ENCODE assay signal across 21 cellular contexts in genomic region chr20:10411673-10412072, GRCh38. TPM values are rescaled to one million over a fixed set of nuclear protein-coding genes. Genes with fewer than 3 reads are reported as not detected.
DNase-seq lines count a peak whose midpoint lies in the region; ATAC-seq, FAIRE-seq and TF ChIP-seq lines count a peak whose summit lies in the region.
"Had no signal": no experiment of that assay in that cellular context is flagged by ENCODE, and none has a peak within 500 bp of the region (broad histone marks: within the 10 kb centered on the region; RNA-seq: fewer than 3 reads in every experiment).

No MANE protein-coding gene starts in this region.

- ATAC-seq in HepG2 (no peak), right lobe of liver (no peak), IMR-90 (ENCODE audit: low read depth) (no peak), K562 (no peak), GM21717 (IDR thresholded peaks at IDR 0.05; ENCODE audit: unreplicated experiment) (no peak), HG03460 (IDR thresholded peaks at IDR 0.05; ENCODE audit: unreplicated experiment) (no peak)

- no peak overlapping the region for H2BK5ac ChIP-seq in IMR-90 (ENCODE audit: low read depth, low read length, poor library complexity, severe bottlenecking)

- no peak overlapping the region for H4K91ac ChIP-seq in IMR-90 (ENCODE audit: insufficient read depth, low read depth, low read length)

- H3K27ac ChIP-seq in HepG2 (ENCODE audit: extremely low read length, insufficient read depth, low read length) (no peak overlapping the region), right lobe of liver (no peak overlapping the region), IMR-90 (ENCODE audit: insufficient read depth, low read length) (no peak overlapping the region), K562 (ENCODE audit: extremely low read depth, low read depth, low read length) (no peak overlapping the region)
- H3K27ac ChIP-seq: 22Rv1, BLaER1 had no signal

- TF ChIP-seq POLR2A in HepG2 (IDR thresholded peaks at IDR 0.05; ENCODE audit: insufficient read depth in 1 of 2, low read depth in 2 of 2, low read length in 2 of 2) (no peak), right lobe of liver (IDR thresholded peaks at IDR 0.05) (no peak), IMR-90 (IDR thresholded peaks at IDR 0.05; ENCODE audit: low read depth, low read length) (no peak), K562 (conservative IDR thresholded peaks at IDR 0.05) (no peak)

- no peak overlapping the region for H2AK9ac ChIP-seq in IMR-90 (replicated peaks; ENCODE audit: low read depth, low read length, poor library complexity)

- H3K9me1 ChIP-seq in IMR-90 (ENCODE audit: insufficient read depth, low read length) (no peaks in the 10 kb centered on the region), K562 (ENCODE audit: control insufficient read depth, insufficient read depth, low read length) (no peaks in the 10 kb centered on the region)

- BruUV-seq in HepG2 (replicated peaks; lab: Mats Ljungman, UMichigan) (no TSS peak), IMR-90 (replicated peaks; lab: Mats Ljungman, UMichigan) (no TSS peak), K562 (replicated peaks; lab: Mats Ljungman, UMichigan) (no TSS peak)

- 94% methylated on average over 1 of the region's 1 CpG for WGBS in HepG2 (ENCODE audit: low lambda C conversion rate)
- 100% methylated on average over 1 of the region's 1 CpG for WGBS in right lobe of liver (ENCODE audit: insufficient coverage, low coverage, low lambda C conversion rate, missing lambda C conversion rate)
- WGBS in IMR-90 (ENCODE audit: extremely low coverage in 2 of 2, insufficient read length in 1 of 2), 2 experiments = no CpG with 5 or more reads among the region's 1 CpG
- WGBS in K562 (ENCODE audit: insufficient coverage, low coverage, missing lambda C conversion rate) = no CpG with 5 or more reads among the region's 1 CpG

- TF ChIP-seq CTCF in HepG2 (CRISPR knock-in tag; IDR thresholded peaks at IDR 0.05) (no peak), right lobe of liver (IDR thresholded peaks at IDR 0.05) (no peak), IMR-90 (conservative IDR thresholded peaks at IDR 0.05; ENCODE audit: low read depth, low read length) (no peak), K562 (IDR thresholded peaks at IDR 0.05 in 2 of 3, conservative IDR thresholded peaks at IDR 0.05 in 1 of 3; ENCODE audit: insufficient read depth in 2 of 3, low read depth in 1 of 3, low read length in 3 of 3) (no peak)

- H3K36me3 ChIP-seq in HepG2 (replicated peaks in 1 of 2; ENCODE audit: control insufficient read depth in 1 of 2, insufficient read depth in 2 of 2, low read length in 2 of 2) = peaks cover 20 to 46% of the 10 kb centered on the region in 2 experiments
- H3K36me3 ChIP-seq in right lobe of liver = peaks cover 0 to 6% (median 2%) of the 10 kb centered on the region in 4 donors
- peaks cover 3% of the 10 kb centered on the region for H3K36me3 ChIP-seq in IMR-90 (ENCODE audit: control insufficient read depth, insufficient read depth, low read length)
- H3K36me3 ChIP-seq in K562 (ENCODE audit: control insufficient read depth, insufficient read depth, low read length) = peaks cover 46% of the 10 kb centered on the region

- peaks cover 3 to 15% of the 10 kb centered on the region in 2 experiments; a peak in 3 of 4 replicates for H3K79me1 ChIP-seq in IMR-90 (ENCODE audit: low read depth in 1 of 2, low read length in 2 of 2)

- FAIRE-seq in HepG2 (lab: Jason Lieb, UNC) = no peak
- no peak for FAIRE-seq in K562 (lab: Jason Lieb, UNC)
- FAIRE-seq: D721Med, G401.6, GM12891, GM19239 had no signal

- H3K9me3 ChIP-seq in HepG2 (ENCODE audit: low read length) (no peaks in the 10 kb centered on the region), right lobe of liver (no peaks in the 10 kb centered on the region), IMR-90 (ENCODE audit: control insufficient read depth, insufficient read depth, low read length) (no peaks in the 10 kb centered on the region), K562 (replicated peaks; ENCODE audit: control insufficient read depth, insufficient read depth, low read depth, low read length) (no peaks in the 10 kb centered on the region)
- H3K9me3 ChIP-seq: BE2C, BLaER1 had no signal

- H2AK5ac ChIP-seq in IMR-90 (ENCODE audit: low read depth, low read length) = no peak overlapping the region

- intact Hi-C loops in HepG2 (cut with micrococcal nuclease; ENCODE audit: unreplicated experiment) = loop anchor here (1.0 kb wide), 2 partner anchors 95 to 433 kb away; no protein-coding TSS in a partner anchor
- intact Hi-C loops in right lobe of liver (cut with DNase I) = no loop called here
- intact Hi-C loops in IMR-90 (cut with micrococcal nuclease) = no loop called here
- intact Hi-C loops in K562 (cut with micrococcal nuclease) = no loop called here

- no peak overlapping the region for H3K14ac ChIP-seq in IMR-90 (replicated peaks; ENCODE audit: low read depth, low read length)

- POLR2A ChIA-PET in HepG2 (lab: Yijun Ruan, JAX) = no interaction called here
- POLR2A ChIA-PET in IMR-90 (lab: Charles Lee; ENCODE audit: unreplicated experiment) = no interaction called here
- POLR2A ChIA-PET in K562 (lab: Yijun Ruan, JAX) = no interaction called here

- no peak overlapping the region for H2BK120ac ChIP-seq in IMR-90 (ENCODE audit: low read depth, low read length)

- no peak overlapping the region for H3K56ac ChIP-seq in IMR-90 (ENCODE audit: extremely low read depth, insufficient read depth, low read length)

- no peak overlapping the region for H2AFZ ChIP-seq in HepG2 (ENCODE audit: low read length)
- no peak overlapping the region for H2AFZ ChIP-seq in IMR-90 (replicated peaks; ENCODE audit: low read length, poor library complexity)
- H2AFZ ChIP-seq in K562 (ENCODE audit: low read depth, low read length) = no peak overlapping the region

- no peak overlapping the region for H2BK15ac ChIP-seq in IMR-90 (ENCODE audit: low read depth, low read length)

- dilution Hi-C loops in IMR-90 (cut with HindIII; ENCODE audit: low sequenced_read_pairs, unreplicated experiment) = no loop called here

- no peak overlapping the region for H2BK20ac ChIP-seq in IMR-90 (ENCODE audit: low read depth, low read length)

- no peak overlapping the region for H3K4me2 ChIP-seq in HepG2 (ENCODE audit: low read depth, low read length)
- H3K4me2 ChIP-seq in IMR-90 (ENCODE audit: low read depth, low read length) = no peak overlapping the region
- H3K4me2 ChIP-seq in K562 (ENCODE audit: insufficient read depth, low read length) = no peak overlapping the region
- H3K4me2 ChIP-seq: BLaER1 had no signal

- in situ Hi-C loops in HepG2 (cut with HindIII; ENCODE audit: extremely low pct_ligation_motif_present, low pct_unique_long_range_greater_than_20kb) (loop anchor here (10.0 kb wide), 1 partner anchor 63 kb away; no protein-coding TSS in a partner anchor), IMR-90 (cut with MboI; ENCODE audit: low sequenced_read_pairs) (loop anchor here (10.0 kb wide), 1 partner anchor 787 kb away; no protein-coding TSS in a partner anchor), K562 (cut with MboI) (loop anchor here (25.0 kb wide), 1 partner anchor 1799 kb away; no protein-coding TSS in a partner anchor)

- H3K79me2 ChIP-seq in HepG2 (ENCODE audit: insufficient read depth, low read length) (peaks cover 3% of the 10 kb centered on the region), K562 (ENCODE audit: control insufficient read depth, insufficient read depth, low read length) (peaks cover 10% of the 10 kb centered on the region)

- no peak overlapping the region for H3K4ac ChIP-seq in IMR-90 (ENCODE audit: low read depth, low read length)

- no peaks in the 10 kb centered on the region for H4K20me1 ChIP-seq in HepG2 (ENCODE audit: insufficient read depth, low read length)
- no peaks in the 10 kb centered on the region for H4K20me1 ChIP-seq in IMR-90 (ENCODE audit: insufficient read depth, low read length)
- H4K20me1 ChIP-seq in K562 (replicated peaks; ENCODE audit: control insufficient read depth, insufficient read depth, low read length) = no peaks in the 10 kb centered on the region

- H3K4me3 ChIP-seq in HepG2 (replicated peaks in 1 of 3; ENCODE audit: insufficient read depth in 1 of 3, low read depth in 2 of 3, low read length in 3 of 3) = no peak overlapping the region
- H3K4me3 ChIP-seq in right lobe of liver = no peak overlapping the region
- no peak overlapping the region for H3K4me3 ChIP-seq in IMR-90 (ENCODE audit: insufficient read depth, low read depth, low read length)
- H3K4me3 ChIP-seq in K562 = no peak overlapping the region
- H3K4me3 ChIP-seq: BLaER1 had no signal

- CTCF ChIA-PET in HepG2 (lab: Yijun Ruan, JAX; ENCODE audit: low intra/inter-chr PET ratio, low total read pairs) (interaction anchor here (2.6 kb wide), 1 partner anchor 95 kb away, joined by 10 read pairs; no protein-coding TSS in a partner anchor), IMR-90 (lab: Yijun Ruan, JAX) (interaction anchor here (1.0 kb wide), 1 partner anchor 433 kb away, joined by 3 read pairs; no protein-coding TSS in a partner anchor), K562 (lab: Yijun Ruan, JAX; ENCODE audit: low intra/inter-chr PET ratio) (no interaction called here)

- no peak overlapping the region for H4K8ac ChIP-seq in IMR-90 (ENCODE audit: low read depth in 2 of 2, low read length in 2 of 2)

- no peak for TF ChIP-seq RAD21 in HepG2 (CRISPR knock-in tag; IDR thresholded peaks at IDR 0.05)
- TF ChIP-seq RAD21 in IMR-90 (IDR thresholded peaks at IDR 0.05; ENCODE audit: low read length) = no peak
- no peak for TF ChIP-seq RAD21 in K562 (CRISPR knock-in tag; conservative IDR thresholded peaks at IDR 0.05 in 1 of 2, IDR thresholded peaks at IDR 0.05 in 1 of 2)

- H3K4me1 ChIP-seq in HepG2 (ENCODE audit: insufficient read depth, low read length) (0 out of 2 replicates have a peak, but pooled peaks cover 7% of the 10 kb centered on the region), right lobe of liver (no peaks in the 10 kb centered on the region), IMR-90 (ENCODE audit: control insufficient read depth, insufficient read depth, low read length) (no peaks in the 10 kb centered on the region), K562 (replicated peaks in 1 of 2; ENCODE audit: control insufficient read depth in 2 of 2, insufficient read depth in 2 of 2, low read length in 2 of 2) (no peaks in the 10 kb centered on the region)
- H3K4me1 ChIP-seq: BE2C had no signal

- no peak overlapping the region for H3K23ac ChIP-seq in IMR-90 (ENCODE audit: low read depth, low read length)

- DNase-seq in HepG2 (ENCODE audit: low spot score) = no peak
- no peak for DNase-seq in right lobe of liver
- no peak for DNase-seq in IMR-90
- DNase-seq in K562 (ENCODE audit: extremely low read depth in 1 of 4, low spot score in 3 of 4) = no peak
- DNase-seq: ACHN; BE2C; C1 segment of cervical spinal cord; CD4-positive, alpha-beta memory T cell; CD4-positive, CD25-positive, alpha-beta regulatory T cell; CD8-positive, alpha-beta memory T cell; COR-L47; DMS79 treated with DMSO at 0.1 percent for 48 hours; GF-D8 had no signal

- TF ChIP-seq EP300 in HepG2 (IDR thresholded peaks at IDR 0.05; ENCODE audit: low read depth in 2 of 2, low read length in 2 of 2) (no peak), HepG2 (CRISPR knock-in tag; IDR thresholded peaks at IDR 0.05; ENCODE audit: borderline replicate concordance) (no peak), K562 (IDR thresholded peaks at IDR 0.05; ENCODE audit: low read length) (no peak)

- H3K9ac ChIP-seq in HepG2 (ENCODE audit: insufficient read depth, low read depth, low read length) (no peak overlapping the region), IMR-90 (ENCODE audit: low read depth, low read length) (no peak overlapping the region), K562 (ENCODE audit: insufficient read depth in 1 of 2, low read depth in 2 of 2, low read length in 2 of 2) (no peak overlapping the region)
- H3K9ac ChIP-seq: BLaER1 had no signal

- no peak overlapping the region for H3K18ac ChIP-seq in IMR-90 (ENCODE audit: low read depth, low read length)

- H3K27me3 ChIP-seq in HepG2 (ENCODE audit: control insufficient read depth in 1 of 2, insufficient read depth in 2 of 2, low read length in 2 of 2) (no peaks in the 10 kb centered on the region), right lobe of liver (no peaks in the 10 kb centered on the region), IMR-90 (ENCODE audit: control insufficient read depth, insufficient read depth, low read length) (no peaks in the 10 kb centered on the region), K562 (ENCODE audit: control insufficient read depth in 2 of 2, insufficient read depth in 2 of 2, low read length in 2 of 2) (no peaks in the 10 kb centered on the region)
- H3K27me3 ChIP-seq: BE2C, BLaER1 had no signal

- no peak overlapping the region for H4K5ac ChIP-seq in IMR-90 (ENCODE audit: low read depth, low read length)

RNA-seq across cellular contexts. Expression of gene MKKS, which starts 22.3 kb away (rescaled TPM):
- total RNA-seq in HepG2 (2016; rRNA removed; fragmentation: Illumina TruSeq; extraction: Trizol) = 26.7 and 44.8 TPM in 2 replicates
- total RNA-seq in HepG2 (2016; cell fraction: cytosol; rRNA removed; fragmentation: Illumina TruSeq; extraction: Trizol; ENCODE audit: low read depth) = 5.3 and 6.8 TPM in 2 replicates
- total RNA-seq in HepG2 (2016; cell fraction: insoluble cytoplasmic fraction; rRNA removed; fragmentation: Illumina TruSeq; extraction: Trizol) = 25.8 and 43.2 TPM in 2 replicates
- total RNA-seq in HepG2 (2016; cell fraction: membrane; rRNA removed; fragmentation: Illumina TruSeq; extraction: Trizol) = 38.7 and 41.1 TPM in 2 replicates
- 19.6 and 20.4 TPM in 2 replicates for total RNA-seq in HepG2 (2016; cell fraction: nucleus; rRNA removed; fragmentation: Illumina TruSeq; extraction: Trizol)
- 29.7 and 34.5 TPM in 2 replicates for polyA plus RNA-seq in HepG2 (2011; rRNA removed)
- 14.1 and 21.7 TPM in 2 replicates for polyA plus RNA-seq in HepG2 (2011; cell fraction: cytosol; rRNA removed)
- 10.6 and 13.5 TPM in 2 replicates for polyA plus RNA-seq in HepG2 (2011; cell fraction: nucleus; rRNA removed)
- 23.4 and 27.8 TPM in 2 replicates for polyA plus RNA-seq in HepG2 (2012)
- 8.1 and 13.3 TPM in 2 replicates for polyA plus RNA-seq in HepG2 (2016; cell fraction: cytosol; fragmentation: Illumina TruSeq; extraction: Trizol; ENCODE audit: low read depth)
- polyA plus RNA-seq in HepG2 (2016; cell fraction: insoluble cytoplasmic fraction; fragmentation: Illumina TruSeq; extraction: Trizol; ENCODE audit: low read depth) = 46.7 and 49.7 TPM in 2 replicates
- 27.1 and 37.0 TPM in 2 replicates for polyA plus RNA-seq in HepG2 (2016; cell fraction: membrane; fragmentation: Illumina TruSeq; extraction: Trizol; ENCODE audit: low read depth)
- polyA plus RNA-seq in HepG2 (2016; cell fraction: nucleus; fragmentation: Illumina TruSeq; extraction: Trizol; ENCODE audit: insufficient read depth, low read depth) = 28.9 and 30.4 TPM in 2 replicates
- 5.5 and 13.2 TPM in 2 replicates for polyA minus RNA-seq in HepG2 (2011; rRNA and poly(A)+ RNA removed; ENCODE audit: low replicate concordance)
- polyA minus RNA-seq in HepG2 (2011; cell fraction: cytosol; rRNA and poly(A)+ RNA removed) = 8.6 and 10.6 TPM in 2 replicates
- polyA minus RNA-seq in HepG2 (2011; cell fraction: nucleus; rRNA and poly(A)+ RNA removed) = 13.6 and 26.7 TPM in 2 replicates
- total RNA-seq in right lobe of liver = 10 to 100 TPM; 11.4 to 17.6 (median 12.1) TPM
- total RNA-seq in IMR-90 (2012; rRNA removed) = 7.5 and 8.1 TPM in 2 replicates
- polyA plus RNA-seq in IMR-90 (2012; rRNA removed) = 6.0 and 6.9 TPM in 2 replicates
- polyA plus RNA-seq in IMR-90 (2012; cell fraction: cytosol; rRNA removed) = 1.5 and 1.8 TPM in 2 replicates
- 0.64 and 5.6 TPM in 2 replicates for polyA plus RNA-seq in IMR-90 (2012; cell fraction: nucleus; rRNA removed; ENCODE audit: low replicate concordance)
- total RNA-seq in K562 (2011; cell fraction: chromatin; rRNA removed; ENCODE audit: low replicate concordance) = 5.3 and 12.6 TPM in 2 replicates
- total RNA-seq in K562 (2011; cell fraction: nucleolus; rRNA removed) = 2.5 and 3.2 TPM in 2 replicates
- 9.2 and 16.5 TPM in 2 replicates for total RNA-seq in K562 (2011; cell fraction: nucleoplasm; rRNA removed)
- total RNA-seq in K562 (2014; rRNA removed) = 6.4 and 6.8 TPM in 2 replicates
- 14.6 and 16.0 TPM in 2 replicates for total RNA-seq in K562 (2014; rRNA removed; fragmentation: Illumina TruSeq; extraction: Trizol)
- total RNA-seq in K562 (2015; rRNA removed; fragmentation: Illumina TruSeq; extraction: Trizol) = 10.9 and 11.3 TPM in 2 replicates
- total RNA-seq in K562 (2021) = 11.2 and 13.2 TPM in 2 replicates
- 26.8 and 36.6 TPM in 2 replicates for polyA plus RNA-seq in K562 (2011; rRNA removed)
- polyA plus RNA-seq in K562 (2011; cell fraction: cytosol; rRNA removed) = 5.7 and 15.9 TPM in 2 replicates
- 8.2 and 16.8 TPM in 2 replicates for polyA plus RNA-seq in K562 (2011; cell fraction: nucleus; rRNA removed)
- polyA plus RNA-seq in K562 (2012) = 10.7 and 16.5 TPM in 2 replicates
- polyA plus RNA-seq in K562 (2014; fragmentation: Illumina TruSeq; extraction: Trizol) = 13.2 and 17.7 TPM in 2 replicates
- 10 to 100 TPM in 1 of 2 experiments, 1 to 10 TPM in 1; 7.7 to 12.0 TPM for polyA plus RNA-seq in K562 (2014; fragmentation: Nextera tagmentation; extraction: Ambion mirVana)
- polyA plus RNA-seq in K562 (2014; rRNA removed) = 13.5 and 14.8 TPM in 2 replicates
- polyA minus RNA-seq in K562 (2011; rRNA and poly(A)+ RNA removed) = 16.3 and 26.2 TPM in 2 replicates
- polyA minus RNA-seq in K562 (2011; cell fraction: cytosol; rRNA and poly(A)+ RNA removed) = 5.6 and 5.9 TPM in 2 replicates
- polyA minus RNA-seq in K562 (2011; cell fraction: nucleus; rRNA and poly(A)+ RNA removed) = 2.8 and 10.9 TPM in 2 replicates

RNA-seq across cellular contexts. Expression of gene SLX4IP, which starts 23.4 kb away (rescaled TPM):
- total RNA-seq in HepG2 (2016; rRNA removed; fragmentation: Illumina TruSeq; extraction: Trizol) (7.3 and 9.5 TPM in 2 replicates), right lobe of liver (1 to 10 TPM; 2.0 to 4.0 (median 3.5) TPM), IMR-90 (2012; rRNA removed) (5.9 and 6.1 TPM in 2 replicates), K562 (2014; rRNA removed) (2.8 and 2.9 TPM in 2 replicates), K562 (2014; rRNA removed; fragmentation: Illumina TruSeq; extraction: Trizol) (5.1 and 5.5 TPM in 2 replicates), K562 (2015; rRNA removed; fragmentation: Illumina TruSeq; extraction: Trizol) (4.4 and 5.4 TPM in 2 replicates), K562 (2021) (4.1 and 4.6 TPM in 2 replicates)
- 0.81 and 0.97 TPM in 2 replicates for total RNA-seq in HepG2 (2016; cell fraction: cytosol; rRNA removed; fragmentation: Illumina TruSeq; extraction: Trizol; ENCODE audit: low read depth)
- total RNA-seq in HepG2 (2016; cell fraction: insoluble cytoplasmic fraction; rRNA removed; fragmentation: Illumina TruSeq; extraction: Trizol) = 6.8 and 8.5 TPM in 2 replicates
- 3.8 and 4.3 TPM in 2 replicates for total RNA-seq in HepG2 (2016; cell fraction: membrane; rRNA removed; fragmentation: Illumina TruSeq; extraction: Trizol)
- 9.5 and 10.9 TPM in 2 replicates for total RNA-seq in HepG2 (2016; cell fraction: nucleus; rRNA removed; fragmentation: Illumina TruSeq; extraction: Trizol)
- polyA plus RNA-seq in HepG2 (2011; rRNA removed) (3.1 and 3.6 TPM in 2 replicates), IMR-90 (2012; rRNA removed) (0.90 and 1.3 TPM in 2 replicates), K562 (2011; rRNA removed) (2.5 and 3.2 TPM in 2 replicates), K562 (2014; fragmentation: Illumina TruSeq; extraction: Trizol) (2.2 and 2.9 TPM in 2 replicates), K562 (2014; fragmentation: Nextera tagmentation; extraction: Ambion mirVana) (1 to 10 TPM; 3.5 to 5.9 TPM), K562 (2014; rRNA removed) (1.4 and 1.5 TPM in 2 replicates)
- polyA plus RNA-seq in HepG2 (2011; cell fraction: cytosol; rRNA removed) = 1.6 and 1.8 TPM in 2 replicates
- 5.5 and 5.7 TPM in 2 replicates for polyA plus RNA-seq in HepG2 (2011; cell fraction: nucleus; rRNA removed)
- 2.5 and 3.1 TPM in 2 replicates for polyA plus RNA-seq in HepG2 (2012)
- 0.32 and 0.38 TPM in 2 replicates for polyA plus RNA-seq in HepG2 (2016; cell fraction: cytosol; fragmentation: Illumina TruSeq; extraction: Trizol; ENCODE audit: low read depth)
- polyA plus RNA-seq in HepG2 (2016; cell fraction: insoluble cytoplasmic fraction; fragmentation: Illumina TruSeq; extraction: Trizol; ENCODE audit: low read depth) = 4.0 TPM in 2 replicates
- polyA plus RNA-seq in HepG2 (2016; cell fraction: membrane; fragmentation: Illumina TruSeq; extraction: Trizol; ENCODE audit: low read depth) = 1.1 and 1.2 TPM in 2 replicates
- 9.4 and 10.0 TPM in 2 replicates for polyA plus RNA-seq in HepG2 (2016; cell fraction: nucleus; fragmentation: Illumina TruSeq; extraction: Trizol; ENCODE audit: insufficient read depth, low read depth)
- polyA minus RNA-seq in HepG2 (2011; rRNA and poly(A)+ RNA removed; ENCODE audit: low replicate concordance) = 4.8 and 8.5 TPM in 2 replicates
- 7.0 and 7.6 TPM in 2 replicates for polyA minus RNA-seq in HepG2 (2011; cell fraction: cytosol; rRNA and poly(A)+ RNA removed)
- 17.0 and 21.4 TPM in 2 replicates for polyA minus RNA-seq in HepG2 (2011; cell fraction: nucleus; rRNA and poly(A)+ RNA removed)
- polyA plus RNA-seq in IMR-90 (2012; cell fraction: cytosol; rRNA removed) = 0.18 and 0.19 TPM in 2 replicates
- 1.3 and 3.9 TPM in 2 replicates for polyA plus RNA-seq in IMR-90 (2012; cell fraction: nucleus; rRNA removed; ENCODE audit: low replicate concordance)
- 2.6 and 8.5 TPM in 2 replicates for total RNA-seq in K562 (2011; cell fraction: chromatin; rRNA removed; ENCODE audit: low replicate concordance)
- 2.2 and 2.8 TPM in 2 replicates for total RNA-seq in K562 (2011; cell fraction: nucleolus; rRNA removed)
- total RNA-seq in K562 (2011; cell fraction: nucleoplasm; rRNA removed) = 5.3 and 7.3 TPM in 2 replicates
- 1.3 and 2.3 TPM in 2 replicates for polyA plus RNA-seq in K562 (2011; cell fraction: cytosol; rRNA removed)
- polyA plus RNA-seq in K562 (2011; cell fraction: nucleus; rRNA removed) = 2.6 and 4.0 TPM in 2 replicates
- 1.8 and 2.1 TPM in 2 replicates for polyA plus RNA-seq in K562 (2012)
- 8.3 and 10.2 TPM in 2 replicates for polyA minus RNA-seq in K562 (2011; rRNA and poly(A)+ RNA removed)
- 5.1 and 5.4 TPM in 2 replicates for polyA minus RNA-seq in K562 (2011; cell fraction: cytosol; rRNA and poly(A)+ RNA removed)
- polyA minus RNA-seq in K562 (2011; cell fraction: nucleus; rRNA and poly(A)+ RNA removed) = 2.3 and 6.3 TPM in 2 replicates

Comparison
In these comparisons a context has a peak if more than half of its experiments do, and no peak if none do; other contexts are left out.
1. Of the 241 proteins assayed by ChIP-seq in both HepG2 and K562: peak only in HepG2: MAFF, MAFK and POLR2AphosphoS5; only in K562: MAFG; in both: none; in neither: 237.